ENCODE assay signal across 22 cellular contexts in genomic region chr4:150479665-150480064, GRCh38.
"Had no signal": no experiment of that assay in that cellular context is flagged by ENCODE, and none has a peak within 500 bp of the region (broad histone marks: within the 10 kb centered on the region; RNA-seq: fewer than 3 reads in every experiment).

No MANE protein-coding gene starts in this region.

- H3K27ac ChIP-seq: dorsolateral prefrontal cortex, ovary, psoas muscle, sigmoid colon, testis, tibial artery had no signal

- H3K36me3 ChIP-seq: ovary had no signal

- DNase-seq: cerebellar nuclear complex; dorsolateral prefrontal cortex; effector CD4-positive, alpha-beta T cell; hypothalamus; immature natural killer cell; midbrain; naive thymus-derived CD8-positive, alpha-beta T cell; nephron progenitor cell; occipital lobe; ovary; posterior cingulate gyrus; right cardiac atrium; sigmoid colon; stimulated activated CD4-positive, alpha-beta T cell treated with anti-CD3 and anti-CD28 coated beads, Interleukin-2, amount 100 ng/mL, for 24 hours; stimulated activated CD4-positive, alpha-beta T cell treated with anti-CD3 and anti-CD28 coated beads, Interleukin-4, amount 100 ng/mL, for 24 hours; stimulated activated naive CD8-positive, alpha-beta T cell treated with anti-CD3 and anti-CD28 coated beads, Interleukin-15, Interleukin-2, amounts not matched to agents 100 U/mL and 50 U/mL, for 24 hours; substantia nigra; testis; tibial artery had no signal

- H3K9me3 ChIP-seq: ovary, psoas muscle, sigmoid colon, testis, tibial artery had no signal

- H3K27me3 ChIP-seq: dorsolateral prefrontal cortex, ovary, sigmoid colon, testis, tibial artery had no signal

- H3K4me1 ChIP-seq: psoas muscle, sigmoid colon, testis, tibial artery had no signal

- ATAC-seq: naive thymus-derived CD8-positive, alpha-beta T cell; psoas muscle; stimulated activated memory B cell treated with anti-CD40 and anti-IgM and Interleukin-4, amounts not matched to agents 10 μg/mL and 1 μg/mL and 100 μg/mL, for 72 hours; stimulated activated naive CD8-positive, alpha-beta T cell treated with anti-CD3 and anti-CD28 coated beads, Interleukin-15, Interleukin-2, amounts not matched to agents 100 U/mL and 50 U/mL, for 24 hours had no signal

- H3K4me3 ChIP-seq: dorsolateral prefrontal cortex, lung, ovary, psoas muscle, sigmoid colon, testis, tibial artery had no signal
